In the genomic region with DNA sequence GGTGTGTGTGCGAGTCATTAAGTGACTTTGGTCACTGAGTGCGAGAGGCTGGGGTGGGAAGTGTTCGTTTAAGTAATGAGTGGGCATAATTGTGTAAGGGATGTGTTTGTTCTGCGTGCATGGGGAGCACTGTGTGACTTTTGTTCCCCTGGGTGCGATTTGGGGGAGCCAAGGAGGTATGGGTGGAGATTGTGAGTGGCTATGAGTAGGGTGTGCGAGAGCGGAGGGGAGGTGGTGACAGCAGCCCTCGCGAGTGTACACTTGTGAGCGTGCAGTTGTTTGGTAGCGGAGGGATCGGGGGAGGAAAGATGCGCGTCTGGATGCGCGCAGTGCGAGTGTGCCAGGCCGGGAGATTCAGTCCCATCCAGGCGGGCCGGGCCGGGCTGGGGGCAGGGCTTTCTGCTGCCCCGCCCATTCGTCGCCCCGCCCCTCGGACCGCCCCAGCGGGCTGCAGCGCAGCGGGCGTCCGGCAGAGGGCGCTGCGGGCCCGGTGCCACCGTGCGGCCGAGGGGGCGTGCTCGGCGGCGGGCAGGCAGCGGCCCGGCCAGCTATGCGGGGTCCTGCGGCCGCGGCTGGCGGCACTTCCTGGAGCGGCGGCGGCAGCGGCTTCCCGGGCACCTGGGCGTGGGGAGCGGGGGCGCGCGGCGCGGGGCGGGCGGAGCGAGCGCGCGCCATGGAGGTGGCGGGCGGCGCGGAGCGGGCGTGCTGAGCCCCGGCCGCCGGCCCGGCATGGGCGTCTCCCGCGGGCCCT, we compare ENCODE assay signal across 1 cellular context.
TF ChIP-seq lines count a peak whose summit lies in the region.

A gene with protein sequence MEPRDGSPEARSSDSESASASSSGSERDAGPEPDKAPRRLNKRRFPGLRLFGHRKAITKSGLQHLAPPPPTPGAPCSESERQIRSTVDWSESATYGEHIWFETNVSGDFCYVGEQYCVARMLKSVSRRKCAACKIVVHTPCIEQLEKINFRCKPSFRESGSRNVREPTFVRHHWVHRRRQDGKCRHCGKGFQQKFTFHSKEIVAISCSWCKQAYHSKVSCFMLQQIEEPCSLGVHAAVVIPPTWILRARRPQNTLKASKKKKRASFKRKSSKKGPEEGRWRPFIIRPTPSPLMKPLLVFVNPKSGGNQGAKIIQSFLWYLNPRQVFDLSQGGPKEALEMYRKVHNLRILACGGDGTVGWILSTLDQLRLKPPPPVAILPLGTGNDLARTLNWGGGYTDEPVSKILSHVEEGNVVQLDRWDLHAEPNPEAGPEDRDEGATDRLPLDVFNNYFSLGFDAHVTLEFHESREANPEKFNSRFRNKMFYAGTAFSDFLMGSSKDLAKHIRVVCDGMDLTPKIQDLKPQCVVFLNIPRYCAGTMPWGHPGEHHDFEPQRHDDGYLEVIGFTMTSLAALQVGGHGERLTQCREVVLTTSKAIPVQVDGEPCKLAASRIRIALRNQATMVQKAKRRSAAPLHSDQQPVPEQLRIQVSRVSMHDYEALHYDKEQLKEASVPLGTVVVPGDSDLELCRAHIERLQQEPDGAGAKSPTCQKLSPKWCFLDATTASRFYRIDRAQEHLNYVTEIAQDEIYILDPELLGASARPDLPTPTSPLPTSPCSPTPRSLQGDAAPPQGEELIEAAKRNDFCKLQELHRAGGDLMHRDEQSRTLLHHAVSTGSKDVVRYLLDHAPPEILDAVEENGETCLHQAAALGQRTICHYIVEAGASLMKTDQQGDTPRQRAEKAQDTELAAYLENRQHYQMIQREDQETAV (plus strand): TSS at position 578 of the 751 bp plus-strand sequence. CDS start 197 bp downstream, outside the sequence.

TF ChIP-seq in GM12878, 131 proteins besides CTCF, POLR2A, EP300 and RAD21 (continued from another document):
- TF ChIP-seq ZNF384 (IDR thresholded peaks at IDR 0.05; ENCODE audit: borderline replicate concordance, low read depth, low read length), result no peak
- TF ChIP-seq DPF2 (IDR thresholded peaks at IDR 0.05), result no peak
- TF ChIP-seq, protein P1, sequence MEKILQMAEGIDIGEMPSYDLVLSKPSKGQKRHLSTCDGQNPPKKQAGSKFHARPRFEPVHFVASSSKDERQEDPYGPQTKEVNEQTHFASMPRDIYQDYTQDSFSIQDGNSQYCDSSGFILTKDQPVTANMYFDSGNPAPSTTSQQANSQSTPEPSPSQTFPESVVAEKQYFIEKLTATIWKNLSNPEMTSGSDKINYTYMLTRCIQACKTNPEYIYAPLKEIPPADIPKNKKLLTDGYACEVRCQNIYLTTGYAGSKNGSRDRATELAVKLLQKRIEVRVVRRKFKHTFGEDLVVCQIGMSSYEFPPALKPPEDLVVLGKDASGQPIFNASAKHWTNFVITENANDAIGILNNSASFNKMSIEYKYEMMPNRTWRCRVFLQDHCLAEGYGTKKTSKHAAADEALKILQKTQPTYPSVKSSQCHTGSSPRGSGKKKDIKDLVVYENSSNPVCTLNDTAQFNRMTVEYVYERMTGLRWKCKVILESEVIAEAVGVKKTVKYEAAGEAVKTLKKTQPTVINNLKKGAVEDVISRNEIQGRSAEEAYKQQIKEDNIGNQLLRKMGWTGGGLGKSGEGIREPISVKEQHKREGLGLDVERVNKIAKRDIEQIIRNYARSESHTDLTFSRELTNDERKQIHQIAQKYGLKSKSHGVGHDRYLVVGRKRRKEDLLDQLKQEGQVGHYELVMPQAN (conservative IDR thresholded peaks at IDR 0.05), result peak; percentile 68; the same call in 1 of the 2 replicates
- TF ChIP-seq ETV6 (conservative IDR thresholded peaks at IDR 0.05 in 1 of 2, IDR thresholded peaks at IDR 0.05 in 1 of 2; ENCODE audit: borderline replicate concordance in 1 of 2, low read depth in 1 of 2), result no peak
- peak; percentile 65; the same call in 1 of the 2 replicates for TF ChIP-seq TCF3 (IDR thresholded peaks at IDR 0.05; ENCODE audit: borderline replicate concordance, insufficient read depth, low read depth, low read length)
- TF ChIP-seq STAT1 (conservative IDR thresholded peaks at IDR 0.05), result 0 out of 2 replicates have a peak, but pooled peaks have one; percentile 29
- no peak for TF ChIP-seq CHD1 (IDR thresholded peaks at IDR 0.05; ENCODE audit: low read depth, low read length)
- TF ChIP-seq TCF7 (IDR thresholded peaks at IDR 0.05; ENCODE audit: borderline replicate concordance), result no peak
- 0 out of 2 replicates have a peak, but pooled peaks have one; percentile 19 for TF ChIP-seq JUND (IDR thresholded peaks at IDR 0.05; ENCODE audit: low read depth, low read length)
- TF ChIP-seq, protein P2, sequence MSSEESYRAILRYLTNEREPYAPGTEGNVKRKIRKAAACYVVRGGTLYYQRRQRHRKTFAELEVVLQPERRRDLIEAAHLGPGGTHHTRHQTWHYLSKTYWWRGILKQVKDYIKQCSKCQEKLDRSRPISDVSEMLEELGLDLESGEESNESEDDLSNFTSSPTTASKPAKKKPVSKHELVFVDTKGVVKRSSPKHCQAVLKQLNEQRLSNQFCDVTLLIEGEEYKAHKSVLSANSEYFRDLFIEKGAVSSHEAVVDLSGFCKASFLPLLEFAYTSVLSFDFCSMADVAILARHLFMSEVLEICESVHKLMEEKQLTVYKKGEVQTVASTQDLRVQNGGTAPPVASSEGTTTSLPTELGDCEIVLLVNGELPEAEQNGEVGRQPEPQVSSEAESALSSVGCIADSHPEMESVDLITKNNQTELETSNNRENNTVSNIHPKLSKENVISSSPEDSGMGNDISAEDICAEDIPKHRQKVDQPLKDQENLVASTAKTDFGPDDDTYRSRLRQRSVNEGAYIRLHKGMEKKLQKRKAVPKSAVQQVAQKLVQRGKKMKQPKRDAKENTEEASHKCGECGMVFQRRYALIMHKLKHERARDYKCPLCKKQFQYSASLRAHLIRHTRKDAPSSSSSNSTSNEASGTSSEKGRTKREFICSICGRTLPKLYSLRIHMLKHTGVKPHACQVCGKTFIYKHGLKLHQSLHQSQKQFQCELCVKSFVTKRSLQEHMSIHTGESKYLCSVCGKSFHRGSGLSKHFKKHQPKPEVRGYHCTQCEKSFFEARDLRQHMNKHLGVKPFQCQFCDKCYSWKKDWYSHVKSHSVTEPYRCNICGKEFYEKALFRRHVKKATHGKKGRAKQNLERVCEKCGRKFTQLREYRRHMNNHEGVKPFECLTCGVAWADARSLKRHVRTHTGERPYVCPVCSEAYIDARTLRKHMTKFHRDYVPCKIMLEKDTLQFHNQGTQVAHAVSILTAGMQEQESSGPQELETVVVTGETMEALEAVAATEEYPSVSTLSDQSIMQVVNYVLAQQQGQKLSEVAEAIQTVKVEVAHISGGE (CRISPR knock-in tag; IDR thresholded peaks at IDR 0.05), result no peak
- TF ChIP-seq, protein P3, sequence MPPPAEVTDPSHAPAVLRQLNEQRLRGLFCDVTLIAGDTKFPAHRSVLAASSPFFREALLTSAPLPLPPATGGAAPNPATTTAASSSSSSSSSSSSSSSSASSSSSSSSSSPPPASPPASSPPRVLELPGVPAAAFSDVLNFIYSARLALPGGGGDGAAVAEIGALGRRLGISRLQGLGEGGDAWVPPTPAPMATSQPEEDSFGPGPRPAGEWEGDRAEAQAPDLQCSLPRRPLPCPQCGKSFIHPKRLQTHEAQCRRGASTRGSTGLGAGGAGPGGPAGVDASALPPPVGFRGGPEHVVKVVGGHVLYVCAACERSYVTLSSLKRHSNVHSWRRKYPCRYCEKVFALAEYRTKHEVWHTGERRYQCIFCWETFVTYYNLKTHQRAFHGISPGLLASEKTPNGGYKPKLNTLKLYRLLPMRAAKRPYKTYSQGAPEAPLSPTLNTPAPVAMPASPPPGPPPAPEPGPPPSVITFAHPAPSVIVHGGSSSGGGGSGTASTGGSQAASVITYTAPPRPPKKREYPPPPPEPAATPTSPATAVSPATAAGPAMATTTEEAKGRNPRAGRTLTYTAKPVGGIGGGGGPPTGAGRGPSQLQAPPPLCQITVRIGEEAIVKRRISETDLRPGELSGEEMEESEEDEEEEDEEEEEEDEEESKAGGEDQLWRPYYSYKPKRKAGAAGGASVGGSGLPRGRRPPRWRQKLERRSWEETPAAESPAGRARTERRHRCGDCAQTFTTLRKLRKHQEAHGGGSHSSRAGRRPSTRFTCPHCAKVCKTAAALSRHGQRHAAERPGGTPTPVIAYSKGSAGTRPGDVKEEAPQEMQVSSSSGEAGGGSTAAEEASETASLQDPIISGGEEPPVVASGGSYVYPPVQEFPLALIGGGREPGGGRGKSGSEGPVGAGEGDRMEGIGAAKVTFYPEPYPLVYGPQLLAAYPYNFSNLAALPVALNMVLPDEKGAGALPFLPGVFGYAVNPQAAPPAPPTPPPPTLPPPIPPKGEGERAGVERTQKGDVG (CRISPR knock-in tag; IDR thresholded peaks at IDR 0.05), result no peak
- TF ChIP-seq, protein P4, sequence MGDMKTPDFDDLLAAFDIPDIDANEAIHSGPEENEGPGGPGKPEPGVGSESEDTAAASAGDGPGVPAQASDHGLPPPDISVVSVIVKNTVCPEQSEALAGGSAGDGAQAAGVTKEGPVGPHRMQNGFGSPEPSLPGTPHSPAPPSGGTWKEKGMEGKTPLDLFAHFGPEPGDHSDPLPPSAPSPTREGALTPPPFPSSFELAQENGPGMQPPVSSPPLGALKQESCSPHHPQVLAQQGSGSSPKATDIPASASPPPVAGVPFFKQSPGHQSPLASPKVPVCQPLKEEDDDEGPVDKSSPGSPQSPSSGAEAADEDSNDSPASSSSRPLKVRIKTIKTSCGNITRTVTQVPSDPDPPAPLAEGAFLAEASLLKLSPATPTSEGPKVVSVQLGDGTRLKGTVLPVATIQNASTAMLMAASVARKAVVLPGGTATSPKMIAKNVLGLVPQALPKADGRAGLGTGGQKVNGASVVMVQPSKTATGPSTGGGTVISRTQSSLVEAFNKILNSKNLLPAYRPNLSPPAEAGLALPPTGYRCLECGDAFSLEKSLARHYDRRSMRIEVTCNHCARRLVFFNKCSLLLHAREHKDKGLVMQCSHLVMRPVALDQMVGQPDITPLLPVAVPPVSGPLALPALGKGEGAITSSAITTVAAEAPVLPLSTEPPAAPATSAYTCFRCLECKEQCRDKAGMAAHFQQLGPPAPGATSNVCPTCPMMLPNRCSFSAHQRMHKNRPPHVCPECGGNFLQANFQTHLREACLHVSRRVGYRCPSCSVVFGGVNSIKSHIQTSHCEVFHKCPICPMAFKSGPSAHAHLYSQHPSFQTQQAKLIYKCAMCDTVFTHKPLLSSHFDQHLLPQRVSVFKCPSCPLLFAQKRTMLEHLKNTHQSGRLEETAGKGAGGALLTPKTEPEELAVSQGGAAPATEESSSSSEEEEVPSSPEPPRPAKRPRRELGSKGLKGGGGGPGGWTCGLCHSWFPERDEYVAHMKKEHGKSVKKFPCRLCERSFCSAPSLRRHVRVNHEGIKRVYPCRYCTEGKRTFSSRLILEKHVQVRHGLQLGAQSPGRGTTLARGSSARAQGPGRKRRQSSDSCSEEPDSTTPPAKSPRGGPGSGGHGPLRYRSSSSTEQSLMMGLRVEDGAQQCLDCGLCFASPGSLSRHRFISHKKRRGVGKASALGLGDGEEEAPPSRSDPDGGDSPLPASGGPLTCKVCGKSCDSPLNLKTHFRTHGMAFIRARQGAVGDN (IDR thresholded peaks at IDR 0.05), result 0 out of 2 replicates have a peak, but pooled peaks have one; percentile 43
- TF ChIP-seq SIX5 (IDR thresholded peaks at IDR 0.05; ENCODE audit: low read depth, low read length, severe bottlenecking), result no peak
- no peak for TF ChIP-seq TBL1XR1 (IDR thresholded peaks at IDR 0.05; ENCODE audit: low read depth, low read length)
- TF ChIP-seq SIN3A (IDR thresholded peaks at IDR 0.05; ENCODE audit: low read depth, low read length), result no peak
- TF ChIP-seq RB1 (IDR thresholded peaks at IDR 0.05; ENCODE audit: borderline replicate concordance), result peak; percentile 77; the same call in 1 of the 2 replicates
- no peak; the same call in 1 of the 2 replicates for TF ChIP-seq NR2F1 (conservative IDR thresholded peaks at IDR 0.05)
- TF ChIP-seq NFXL1 (IDR thresholded peaks at IDR 0.05; ENCODE audit: borderline replicate concordance), result 0 out of 2 replicates have a peak, but pooled peaks have one; percentile 76
- TF ChIP-seq, protein P5, sequence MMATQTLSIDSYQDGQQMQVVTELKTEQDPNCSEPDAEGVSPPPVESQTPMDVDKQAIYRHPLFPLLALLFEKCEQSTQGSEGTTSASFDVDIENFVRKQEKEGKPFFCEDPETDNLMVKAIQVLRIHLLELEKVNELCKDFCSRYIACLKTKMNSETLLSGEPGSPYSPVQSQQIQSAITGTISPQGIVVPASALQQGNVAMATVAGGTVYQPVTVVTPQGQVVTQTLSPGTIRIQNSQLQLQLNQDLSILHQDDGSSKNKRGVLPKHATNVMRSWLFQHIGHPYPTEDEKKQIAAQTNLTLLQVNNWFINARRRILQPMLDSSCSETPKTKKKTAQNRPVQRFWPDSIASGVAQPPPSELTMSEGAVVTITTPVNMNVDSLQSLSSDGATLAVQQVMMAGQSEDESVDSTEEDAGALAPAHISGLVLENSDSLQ (IDR thresholded peaks at IDR 0.05), result no peak
- peak; percentile 95 for TF ChIP-seq SMARCA5 (IDR thresholded peaks at IDR 0.05)
- TF ChIP-seq HDGF (IDR thresholded peaks at IDR 0.05), result peak; percentile 95
- TF ChIP-seq, protein P6, sequence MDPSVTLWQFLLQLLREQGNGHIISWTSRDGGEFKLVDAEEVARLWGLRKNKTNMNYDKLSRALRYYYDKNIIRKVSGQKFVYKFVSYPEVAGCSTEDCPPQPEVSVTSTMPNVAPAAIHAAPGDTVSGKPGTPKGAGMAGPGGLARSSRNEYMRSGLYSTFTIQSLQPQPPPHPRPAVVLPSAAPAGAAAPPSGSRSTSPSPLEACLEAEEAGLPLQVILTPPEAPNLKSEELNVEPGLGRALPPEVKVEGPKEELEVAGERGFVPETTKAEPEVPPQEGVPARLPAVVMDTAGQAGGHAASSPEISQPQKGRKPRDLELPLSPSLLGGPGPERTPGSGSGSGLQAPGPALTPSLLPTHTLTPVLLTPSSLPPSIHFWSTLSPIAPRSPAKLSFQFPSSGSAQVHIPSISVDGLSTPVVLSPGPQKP (IDR thresholded peaks at IDR 0.05; ENCODE audit: low read depth, low read length), result no peak
- TF ChIP-seq RBBP5 (conservative IDR thresholded peaks at IDR 0.05), result no peak
TF ChIP-seq in GM12878: peak in this region for 35.
